22 cellular contexts compared by ENCODE assay signal in the genomic region with DNA sequence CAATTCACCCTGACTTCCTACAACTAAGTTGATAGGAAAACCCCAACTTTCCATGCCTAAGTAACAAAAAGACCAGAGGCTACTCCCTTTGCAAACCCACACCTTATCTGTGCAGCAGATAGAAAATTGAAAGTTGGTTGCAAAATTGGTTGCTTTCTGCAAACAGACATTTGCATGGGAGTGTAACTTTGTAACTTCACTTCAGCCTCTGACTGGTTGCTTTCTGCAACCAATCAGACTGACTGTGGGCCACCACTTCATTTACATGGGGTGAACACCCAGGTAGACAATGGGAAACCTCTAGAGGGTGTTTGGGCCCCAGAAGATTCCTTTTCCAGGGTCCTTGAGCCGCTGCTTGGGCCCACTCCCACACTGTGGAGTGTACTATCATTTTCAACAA. TPM values are rescaled to one million over a fixed set of nuclear protein-coding genes. Genes with fewer than 3 reads are reported as not detected.
DNase-seq lines count a peak whose midpoint lies in the region; ATAC-seq, FAIRE-seq and TF ChIP-seq lines count a peak whose summit lies in the region.
"Had no signal": no experiment of that assay in that cellular context is flagged by ENCODE, and none has a peak within 500 bp of the region (broad histone marks: within the 10 kb centered on the region; RNA-seq: fewer than 3 reads in every experiment).

No MANE protein-coding gene starts in this region.

- FAIRE-seq in GM12891 (lab: Jason Lieb, UNC): peak; percentile 51
- FAIRE-seq in H54 (lab: Jason Lieb, UNC): peak; percentile 38
- FAIRE-seq: A549, D721Med, G401.6, GM12892, GM19239, HTR-8/SVneo had no signal

- 63 to 93% methylated on average over 1 of the region's 1 CpG for WGBS in testis, 2 donors
- 100% methylated on average over 1 of the region's 1 CpG; no CpG with 5 or more reads in 1 of the 2 donors for WGBS in transverse colon (ENCODE audit: low coverage in 1 of 2), 2 donors

- H3K9me3 Mint-ChIP-seq in WTC11 (no peaks in the 10 kb centered on the region), GM23338 (no peaks in the 10 kb centered on the region)
- H3K9me3 Mint-ChIP-seq: CD4-positive, alpha-beta T cell had no signal

- H3K4me2 ChIP-seq in GM23338: no peak overlapping the region
- H3K4me2 ChIP-seq: A549 had no signal

- POLR2A ChIA-PET in WTC11 (lab: Charles Lee): no interaction called here

- ATAC-seq in WTC11 (peak; percentile 48), GM23338 (no peak; the same call in 2 of the 3 replicates), HG03095 (IDR thresholded peaks at IDR 0.05; ENCODE audit: unreplicated experiment) (no peak)
- ATAC-seq: A549 had no signal

- no peaks in the 10 kb centered on the region for H3K9me3 ChIP-seq in testis
- H3K9me3 ChIP-seq in transverse colon: no peaks in the 10 kb centered on the region
- H3K9me3 ChIP-seq: A549, Caco-2 had no signal

- H3K4me3 Mint-ChIP-seq in WTC11 (no peak overlapping the region), GM23338 (no peak overlapping the region)
- H3K4me3 Mint-ChIP-seq: CD4-positive, alpha-beta T cell had no signal

- H2AFZ ChIP-seq in GM23338: no peak overlapping the region

- CTCF ChIA-PET in WTC11 (lab: Charles Lee): no interaction called here

- in situ Hi-C loops in transverse colon (cut with MboI; ENCODE audit: low pct_ligation_motif_present in 1 of 4, low pct_unique_long_range_greater_than_20kb in 1 of 4, low sequenced_read_pairs in 3 of 4): no loop called here

- no peaks in the 10 kb centered on the region for H3K36me3 ChIP-seq in testis (ENCODE audit: low read depth, missing control alignments)
- H3K36me3 ChIP-seq in GM23338 (ENCODE audit: insufficient read depth): no peaks in the 10 kb centered on the region
- no peaks in the 10 kb centered on the region for H3K36me3 ChIP-seq in transverse colon

- intact Hi-C loops in testis (cut with DNase I; ENCODE audit: low total_unique reads) (no loop called here), transverse colon (cut with DNase I; ENCODE audit: low total_unique reads) (no loop called here)

- no peaks in the 10 kb centered on the region for H3K79me2 ChIP-seq in GM23338 (replicated peaks; ENCODE audit: insufficient read depth)

- no peaks in the 10 kb centered on the region for H3K27me3 ChIP-seq in testis
- H3K27me3 ChIP-seq in GM23338 (ENCODE audit: insufficient read depth): no peaks in the 10 kb centered on the region
- no peaks in the 10 kb centered on the region for H3K27me3 ChIP-seq in transverse colon

- H3K27me3 Mint-ChIP-seq in WTC11 (ENCODE audit: low read depth) (no peaks in the 10 kb centered on the region; the same call in 1 of the 2 replicates), GM23338 (ENCODE audit: insufficient read depth, low read depth, poor library complexity) (no peaks in the 10 kb centered on the region)
- H3K27me3 Mint-ChIP-seq: CD4-positive, alpha-beta T cell had no signal

- peaks cover 6% of the 10 kb centered on the region; the same call in 1 of the 2 replicates for H3K4me1 Mint-ChIP-seq in WTC11
- H3K4me1 Mint-ChIP-seq in GM23338: peaks cover 4% of the 10 kb centered on the region; the same call in 2 of the 3 replicates

- TF ChIP-seq CTCF in WTC11 (IDR thresholded peaks at IDR 0.05): no peak
- no peak for TF ChIP-seq CTCF in testis (IDR thresholded peaks at IDR 0.05)
- no peak for TF ChIP-seq CTCF in GM23338 (conservative IDR thresholded peaks at IDR 0.05; ENCODE audit: low read depth in 2 of 2)
- no peak for TF ChIP-seq CTCF in transverse colon (IDR thresholded peaks at IDR 0.05)

- no peak overlapping the region for H3K4me3 ChIP-seq in testis
- no peak overlapping the region for H3K4me3 ChIP-seq in GM23338
- H3K4me3 ChIP-seq in transverse colon: no peak overlapping the region
- H3K4me3 ChIP-seq: A549 had no signal

- H3K36me3 Mint-ChIP-seq in WTC11: no peaks in the 10 kb centered on the region
- no peaks in the 10 kb centered on the region; the same call in 2 of the 3 replicates for H3K36me3 Mint-ChIP-seq in GM23338 (ENCODE audit: low read depth)

- TF ChIP-seq POLR2A in GM12891 (IDR thresholded peaks at IDR 0.05; ENCODE audit: low read depth, low read length): no peak
- TF ChIP-seq POLR2A in H54 (IDR thresholded peaks at IDR 0.05; ENCODE audit: low read depth, low read length): no peak
- no peak for TF ChIP-seq POLR2A in testis (IDR thresholded peaks at IDR 0.05)
- no peak for TF ChIP-seq POLR2A in transverse colon (IDR thresholded peaks at IDR 0.05)

- peaks cover 11% of the 10 kb centered on the region for H3K4me1 ChIP-seq in testis
- H3K4me1 ChIP-seq in GM23338 (ENCODE audit: insufficient read depth): no peaks in the 10 kb centered on the region
- H3K4me1 ChIP-seq in transverse colon: no peaks in the 10 kb centered on the region
- H3K4me1 ChIP-seq: A549, Caco-2 had no signal

- H3F3A ChIP-seq in GM23338 (replicated peaks; ENCODE audit: low read depth): no peaks in the 10 kb centered on the region

- H4K20me1 ChIP-seq in GM23338 (replicated peaks; ENCODE audit: insufficient read depth): no peaks in the 10 kb centered on the region

- no peak for TF ChIP-seq EP300 in transverse colon (IDR thresholded peaks at IDR 0.05; ENCODE audit: low read depth)

- H3K27ac Mint-ChIP-seq in WTC11 (no peak overlapping the region), GM23338 (no peak overlapping the region)
- H3K27ac Mint-ChIP-seq: CD4-positive, alpha-beta T cell had no signal

- DNase-seq in GM12891 (ENCODE audit: insufficient read length, low spot score) (no peak), H54 (ENCODE audit: insufficient read length, low spot score) (no peak), WTC11 (ENCODE audit: low spot score) (no peak), testis (peak; percentile 54), GM23338 (ENCODE audit: low spot score) (no peak), transverse colon (no peak)
- DNase-seq: AML-193; Caco-2; CD4-positive, alpha-beta T cell; HCEC 1CT; IMR-90; Karpas-422; KBM-7 had no signal

- H3K27ac ChIP-seq in testis (peak overlapping the region; percentile 25 to 63), GM23338 (ENCODE audit: low read depth) (no peak overlapping the region), transverse colon (no peak overlapping the region)
- H3K27ac ChIP-seq: 22Rv1, A549, C4-2B had no signal

- H3K9me2 ChIP-seq in GM23338 (ENCODE audit: insufficient read depth): no peaks in the 10 kb centered on the region

TF ChIP-seq in GM12891, 5 proteins besides CTCF, POLR2A, EP300 and RAD21:
- TF ChIP-seq TAF1 (IDR thresholded peaks at IDR 0.05; ENCODE audit: low read depth, low read length) (no peak), POLR2AphosphoS5 (IDR thresholded peaks at IDR 0.05; ENCODE audit: low read depth, low read length) (no peak), POU2F2 (IDR thresholded peaks at IDR 0.05; ENCODE audit: low read depth, low read length) (no peak), PAX5 (IDR thresholded peaks at IDR 0.05; ENCODE audit: insufficient read depth, low read length, severe bottlenecking) (no peak), SPI1 (IDR thresholded peaks at IDR 0.05; ENCODE audit: low read depth, low read length) (no peak)
TF ChIP-seq in GM12891: peak in this region for 0.

TF ChIP-seq in GM23338, 12 proteins besides CTCF, POLR2A, EP300 and RAD21 (continues in another document):
- TF ChIP-seq STAT1 (IDR thresholded peaks at IDR 0.05; ENCODE audit: unreplicated experiment): no peak

RNA-seq across cellular contexts. Expression of gene TEX30, which starts 9.8 kb away (rescaled TPM):
- polyA plus RNA-seq in GM12891 (2012; ENCODE audit: low read depth, missing spikeins): 12.8 TPM
- total RNA-seq in WTC11 (2021): 8.0 to 8.9 TPM (median 8.4 TPM) in 3 replicates
- total RNA-seq in testis: 100 to 1,000 TPM in 1 of 2 donors, 10 to 100 TPM in 1; 80.1 to 123 TPM
- polyA plus RNA-seq in testis (ENCODE audit: insufficient read depth, low read depth, low replicate concordance): 241 TPM
- 6.3 and 10.5 TPM in 2 replicates for total RNA-seq in GM23338 (2014; rRNA removed; shearing (Covaris generic))
- 28.2 and 30.3 TPM in 2 replicates for polyA plus RNA-seq in GM23338 (2016; fragmentation: Nextera tagmentation; extraction: Ambion mirVana)
- 1 to 10 TPM in 3 of 4 donors, not detected in 1; 5.4 to 6.0 (median 6.0) TPM for total RNA-seq in transverse colon

RNA-seq across cellular contexts. Expression of gene POGLUT2, which starts 35.0 kb away (rescaled TPM):
- 1.2 TPM for polyA plus RNA-seq in GM12891 (2012; ENCODE audit: low read depth, missing spikeins)
- 17.2 to 21.8 TPM (median 20.8 TPM) in 3 replicates for total RNA-seq in WTC11 (2021)
- 1 to 10 TPM; 2.5 to 4.1 TPM for total RNA-seq in testis
- polyA plus RNA-seq in testis (ENCODE audit: insufficient read depth, low read depth, low replicate concordance): 3.9 TPM
- total RNA-seq in GM23338 (2014; rRNA removed; shearing (Covaris generic)): 17.5 and 24.7 TPM in 2 replicates
- polyA plus RNA-seq in GM23338 (2016; fragmentation: Nextera tagmentation; extraction: Ambion mirVana): 14.6 and 16.3 TPM in 2 replicates
- total RNA-seq in transverse colon: 1 to 10 TPM in 2 of 4 donors, under 1 TPM in 1, not detected in 1; 0.75 to 3.5 (median 2.0) TPM
- total RNA-seq: CD4-positive, alpha-beta T cell had no signal

RNA-seq across cellular contexts. Expression of gene BIVM, which starts 35.2 kb away (rescaled TPM):
- polyA plus RNA-seq in GM12891 (2012; ENCODE audit: low read depth, missing spikeins): 8.1 TPM
- 8.9 to 10.4 TPM (median 10.2 TPM) in 3 replicates for total RNA-seq in WTC11 (2021)
- total RNA-seq in testis: 1 to 10 TPM; 8.4 to 9.1 TPM
- polyA plus RNA-seq in testis (ENCODE audit: insufficient read depth, low read depth, low replicate concordance): 4.7 TPM
- total RNA-seq in GM23338 (2014; rRNA removed; shearing (Covaris generic)): 4.2 and 4.3 TPM in 2 replicates
- polyA plus RNA-seq in GM23338 (2016; fragmentation: Nextera tagmentation; extraction: Ambion mirVana): 2.3 and 3.2 TPM in 2 replicates
- 10 to 100 TPM in 3 of 4 donors, 1 to 10 TPM in 1; 3.0 to 31.4 (median 23.9) TPM for total RNA-seq in transverse colon

Comparison
In these comparisons a context has a peak if more than half of its experiments do, and no peak if none do; other contexts are left out.
1. H3K27ac ChIP-seq: peak in testis (2 of 2); none in GM23338 (single experiment) and transverse colon (0 of 4).